ENCODE assay signal across 8 cellular contexts in the genomic region with DNA sequence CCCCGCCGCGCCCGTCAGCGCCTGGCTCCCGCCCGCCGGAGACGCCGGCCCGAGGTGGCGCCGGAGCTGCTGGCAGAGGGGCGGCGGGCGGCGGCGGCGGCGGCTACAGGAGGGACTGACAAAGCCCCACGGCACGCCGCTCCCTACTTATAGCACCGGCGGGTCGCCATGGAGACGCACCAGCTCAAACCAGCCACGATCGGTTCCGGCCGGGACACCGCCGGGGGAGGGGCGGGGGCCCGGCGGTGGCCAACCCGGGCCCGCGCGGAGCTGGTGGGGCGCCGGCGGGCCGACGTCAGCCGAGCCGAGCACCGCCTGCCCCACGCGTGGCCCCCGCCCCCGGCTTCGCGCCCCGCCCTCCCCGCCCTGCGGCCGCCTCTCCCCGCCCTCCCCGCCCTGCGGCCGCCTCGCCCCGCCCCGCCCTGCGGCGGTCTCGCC. TPM values are rescaled to one million over a fixed set of nuclear protein-coding genes. Genes with fewer than 3 reads are reported as not detected.
DNase-seq lines count a peak whose midpoint lies in the region; ATAC-seq, FAIRE-seq and TF ChIP-seq lines count a peak whose summit lies in the region.

Gene ODC1 (minus strand): TSS at position 120 of the 438 bp plus-strand sequence. CDS start 3,295 bp downstream, outside the sequence.

- DNase-seq in GM12892 (ENCODE audit: insufficient read length), result no peak
- DNase-seq in NCI-H1436 (lab: John Stamatoyannopoulos, UW), result peak; percentile 92
- DNase-seq in SW480 (ENCODE audit: low spot score), result peak; percentile 97
- DNase-seq in activated naive CD8-positive, alpha-beta T cell treated with anti-CD3 and anti-CD28 coated beads, Interleukin-2, amount 50 U/mL, for 24 hours, result peak; percentile 98
- peak; percentile 97 for DNase-seq in cardiac septum (ENCODE audit: low spot score)
- peak; percentile 92 for DNase-seq in prostate gland (ENCODE audit: low spot score)
- DNase-seq in ureter (ENCODE audit: low spot score), result peak; percentile 97

- TF ChIP-seq POLR2A in GM12892 (IDR thresholded peaks at IDR 0.05; ENCODE audit: low read depth, low read length), result peak; percentile 88; the same call in 1 of the 2 replicates
- peak; percentile 41 for TF ChIP-seq POLR2A in prostate gland (IDR thresholded peaks at IDR 0.05)

- H3K9me3 Mint-ChIP-seq in activated naive CD8-positive, alpha-beta T cell treated with anti-CD3 and anti-CD28 coated beads, Interleukin-2, amount 50 U/mL, for 24 hours, result no peaks in the 10 kb centered on the region

- H3K27ac ChIP-seq in prostate gland, result peak within 1 kb of the TSS; percentile 88 to 93

- no peaks in the 10 kb centered on the region for H3K27me3 ChIP-seq in prostate gland (replicated peaks; ENCODE audit: insufficient read depth)

- H3K36me3 ChIP-seq in prostate gland, result peaks cover 0 to 8% of the 10 kb centered on the region in 2 donors

- peak within 1 kb of the TSS; percentile 88 for H3K4me3 Mint-ChIP-seq in activated naive CD8-positive, alpha-beta T cell treated with anti-CD3 and anti-CD28 coated beads, Interleukin-2, amount 50 U/mL, for 24 hours

- H3K4me3 ChIP-seq in prostate gland, result peak within 1 kb of the TSS; percentile 60 to 80

- intact Hi-C loops in cardiac septum (cut with DNase I) (no loop called here), prostate gland (cut with DNase I) (loop anchor here (10.0 kb wide), 1 partner anchor 217 kb away; no protein-coding TSS in a partner anchor)

- FAIRE-seq in GM12892 (lab: Jason Lieb, UNC), result no peak

- H3K36me3 Mint-ChIP-seq in activated naive CD8-positive, alpha-beta T cell treated with anti-CD3 and anti-CD28 coated beads, Interleukin-2, amount 50 U/mL, for 24 hours (ENCODE audit: low read depth), result peaks cover 32% of the 10 kb centered on the region

- peaks cover 3% of the 10 kb centered on the region for H3K4me1 ChIP-seq in prostate gland (replicated peaks)

- H3K27ac Mint-ChIP-seq in activated naive CD8-positive, alpha-beta T cell treated with anti-CD3 and anti-CD28 coated beads, Interleukin-2, amount 50 U/mL, for 24 hours, result peak within 1 kb of the TSS; percentile 92

- no peaks in the 10 kb centered on the region for H3K27me3 Mint-ChIP-seq in activated naive CD8-positive, alpha-beta T cell treated with anti-CD3 and anti-CD28 coated beads, Interleukin-2, amount 50 U/mL, for 24 hours

- no peaks in the 10 kb centered on the region for H3K9me3 ChIP-seq in prostate gland

- WGBS in prostate gland, result under 1% methylated on average over 25 of the region's 68 CpGs

- peak; percentile 67 for ATAC-seq in HG02840 (IDR thresholded peaks at IDR 0.05; ENCODE audit: low FRiP score, unreplicated experiment)
- ATAC-seq in activated naive CD8-positive, alpha-beta T cell treated with anti-CD3 and anti-CD28 coated beads, Interleukin-2, amount 50 U/mL, for 24 hours, result peak; percentile 84

- no peak for TF ChIP-seq CTCF in prostate gland (IDR thresholded peaks at IDR 0.05)

- H3K4me1 Mint-ChIP-seq in activated naive CD8-positive, alpha-beta T cell treated with anti-CD3 and anti-CD28 coated beads, Interleukin-2, amount 50 U/mL, for 24 hours, result peaks cover 56% of the 10 kb centered on the region

RNA-seq across cellular contexts. Expression of gene ODC1, which starts in this region (rescaled TPM):
- 220 TPM for polyA plus RNA-seq in GM12892 (2012; ENCODE audit: missing spikeins)
- total RNA-seq in cardiac septum (58.0 TPM), prostate gland (100 to 1,000 TPM; 147 to 261 TPM), ureter (85.3 TPM)
